ENCODE assay signal across 1 cellular context in the genomic region with DNA sequence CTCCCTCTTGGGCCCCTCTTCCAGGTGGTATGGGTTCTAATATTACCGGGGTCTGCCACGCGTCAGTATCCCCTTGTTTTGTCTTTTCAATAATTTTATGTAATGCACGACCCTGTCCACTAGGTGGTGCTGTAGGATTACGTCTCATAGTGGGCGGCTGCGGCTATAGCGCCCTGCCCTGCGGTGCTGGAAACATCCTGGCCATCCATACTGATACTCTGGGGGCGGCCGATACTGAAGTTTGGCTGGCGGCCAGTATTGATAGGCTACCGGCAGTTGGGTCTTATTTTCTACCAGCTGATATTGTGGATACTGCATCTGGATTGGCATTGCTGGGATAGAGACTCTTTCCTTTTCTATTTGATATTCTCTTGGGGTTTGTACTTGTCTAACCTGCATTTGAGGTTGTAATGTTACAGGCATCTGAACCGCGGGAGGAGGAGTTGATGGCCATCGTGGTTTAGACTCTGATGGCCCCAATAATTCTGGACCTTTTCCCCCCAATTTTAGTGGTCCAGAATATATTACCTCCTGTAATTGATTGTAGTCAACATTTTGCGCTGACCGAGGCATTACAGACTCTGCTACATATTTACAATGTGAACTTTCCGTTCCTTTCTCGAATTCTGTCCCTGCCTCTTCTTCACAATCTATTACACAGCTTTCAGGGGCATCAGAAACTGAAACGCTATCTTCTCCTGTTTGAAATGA.
A peak's percentile ranks its signal among the peaks of the same experiment; 100 is the strongest.
TF ChIP-seq lines count a peak whose summit lies in the region.

No MANE protein-coding gene starts in this region.

TF ChIP-seq in HepG2, 621 proteins besides CTCF, POLR2A, EP300 and RAD21 (continued from another document and continues in another):
- TF ChIP-seq DZIP1 (CRISPR knock-in tag; IDR thresholded peaks at IDR 0.05) (no peak), CENPX (CRISPR knock-in tag; IDR thresholded peaks at IDR 0.05) (no peak), HMGA1 (CRISPR knock-in tag; conservative IDR thresholded peaks at IDR 0.05) (no peak), FLYWCH1 (CRISPR knock-in tag; IDR thresholded peaks at IDR 0.05) (no peak), TBX2 (CRISPR knock-in tag; IDR thresholded peaks at IDR 0.05; ENCODE audit: borderline replicate concordance) (peak; percentile 41; the same call in 1 of the 2 replicates), NCOA5 (CRISPR knock-in tag; IDR thresholded peaks at IDR 0.05) (no peak), AGO1 (IDR thresholded peaks at IDR 0.05; ENCODE audit: low read depth, low read length, poor library complexity, severe bottlenecking) (no peak), GABPA (IDR thresholded peaks at IDR 0.05; ENCODE audit: low read depth, low read length) (no peak), GABPA (CRISPR knock-in tag; IDR thresholded peaks at IDR 0.05; ENCODE audit: low read depth) (no peak), NR2F1 (CRISPR knock-in tag; IDR thresholded peaks at IDR 0.05) (no peak), ZSCAN31 (CRISPR knock-in tag; IDR thresholded peaks at IDR 0.05; ENCODE audit: low read depth) (peak; percentile 67; the same call in 1 of the 2 replicates), MAF1 (CRISPR knock-in tag; IDR thresholded peaks at IDR 0.05; ENCODE audit: borderline replicate concordance) (no peak), BCL3 (CRISPR knock-in tag; IDR thresholded peaks at IDR 0.05) (no peak), ZNF256 (CRISPR knock-in tag; conservative IDR thresholded peaks at IDR 0.05) (no peak), ZNF674 (CRISPR knock-in tag; IDR thresholded peaks at IDR 0.05; ENCODE audit: low read depth) (no peak), ZNF121 (CRISPR knock-in tag; IDR thresholded peaks at IDR 0.05) (no peak), SETDB1 (CRISPR knock-in tag; IDR thresholded peaks at IDR 0.05; ENCODE audit: borderline replicate concordance) (no peak), ZSCAN29 (CRISPR knock-in tag; conservative IDR thresholded peaks at IDR 0.05) (no peak), ZNF737 (CRISPR knock-in tag; IDR thresholded peaks at IDR 0.05; ENCODE audit: borderline replicate concordance) (no peak), ZNF556 (CRISPR knock-in tag; IDR thresholded peaks at IDR 0.05; ENCODE audit: borderline replicate concordance) (no peak), ZNF670 (CRISPR knock-in tag; IDR thresholded peaks at IDR 0.05; ENCODE audit: borderline replicate concordance) (no peak), SIX1 (CRISPR knock-in tag; IDR thresholded peaks at IDR 0.05; ENCODE audit: borderline replicate concordance) (no peak), HMG20A (CRISPR knock-in tag; IDR thresholded peaks at IDR 0.05; ENCODE audit: borderline replicate concordance) (no peak), SOX13 (IDR thresholded peaks at IDR 0.05) (no peak), SOX13 (CRISPR knock-in tag; conservative IDR thresholded peaks at IDR 0.05 in 1 of 2, IDR thresholded peaks at IDR 0.05 in 1 of 2) (no peak; a peak in 1 of 4 replicates), MLXIP (CRISPR knock-in tag; IDR thresholded peaks at IDR 0.05; ENCODE audit: borderline replicate concordance) (no peak), HOXA7 (CRISPR knock-in tag; IDR thresholded peaks at IDR 0.05) (no peak), SALL1 (CRISPR knock-in tag; IDR thresholded peaks at IDR 0.05) (peak; percentile 72)
- TF ChIP-seq, protein P1, sequence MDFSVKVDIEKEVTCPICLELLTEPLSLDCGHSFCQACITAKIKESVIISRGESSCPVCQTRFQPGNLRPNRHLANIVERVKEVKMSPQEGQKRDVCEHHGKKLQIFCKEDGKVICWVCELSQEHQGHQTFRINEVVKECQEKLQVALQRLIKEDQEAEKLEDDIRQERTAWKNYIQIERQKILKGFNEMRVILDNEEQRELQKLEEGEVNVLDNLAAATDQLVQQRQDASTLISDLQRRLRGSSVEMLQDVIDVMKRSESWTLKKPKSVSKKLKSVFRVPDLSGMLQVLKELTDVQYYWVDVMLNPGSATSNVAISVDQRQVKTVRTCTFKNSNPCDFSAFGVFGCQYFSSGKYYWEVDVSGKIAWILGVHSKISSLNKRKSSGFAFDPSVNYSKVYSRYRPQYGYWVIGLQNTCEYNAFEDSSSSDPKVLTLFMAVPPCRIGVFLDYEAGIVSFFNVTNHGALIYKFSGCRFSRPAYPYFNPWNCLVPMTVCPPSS (IDR thresholded peaks at IDR 0.05): no peak
- TF ChIP-seq, protein P2, sequence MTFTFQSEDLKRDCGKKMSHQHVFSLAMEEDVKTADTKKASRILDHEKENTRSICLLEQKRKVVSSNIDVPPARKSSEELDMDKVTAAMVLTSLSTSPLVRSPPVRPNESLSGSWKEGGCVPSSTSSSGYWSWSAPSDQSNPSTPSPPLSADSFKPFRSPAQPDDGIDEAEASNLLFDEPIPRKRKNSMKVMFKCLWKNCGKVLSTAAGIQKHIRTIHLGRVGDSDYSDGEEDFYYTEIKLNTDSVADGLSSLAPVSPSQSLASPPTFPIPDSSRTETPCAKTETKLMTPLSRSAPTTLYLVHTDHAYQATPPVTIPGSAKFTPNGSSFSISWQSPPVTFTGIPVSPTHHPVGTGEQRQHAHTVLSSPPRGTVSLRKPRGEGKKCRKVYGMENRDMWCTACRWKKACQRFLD (CRISPR knock-in tag; IDR thresholded peaks at IDR 0.05; ENCODE audit: borderline replicate concordance): no peak
- TF ChIP-seq, protein P3, sequence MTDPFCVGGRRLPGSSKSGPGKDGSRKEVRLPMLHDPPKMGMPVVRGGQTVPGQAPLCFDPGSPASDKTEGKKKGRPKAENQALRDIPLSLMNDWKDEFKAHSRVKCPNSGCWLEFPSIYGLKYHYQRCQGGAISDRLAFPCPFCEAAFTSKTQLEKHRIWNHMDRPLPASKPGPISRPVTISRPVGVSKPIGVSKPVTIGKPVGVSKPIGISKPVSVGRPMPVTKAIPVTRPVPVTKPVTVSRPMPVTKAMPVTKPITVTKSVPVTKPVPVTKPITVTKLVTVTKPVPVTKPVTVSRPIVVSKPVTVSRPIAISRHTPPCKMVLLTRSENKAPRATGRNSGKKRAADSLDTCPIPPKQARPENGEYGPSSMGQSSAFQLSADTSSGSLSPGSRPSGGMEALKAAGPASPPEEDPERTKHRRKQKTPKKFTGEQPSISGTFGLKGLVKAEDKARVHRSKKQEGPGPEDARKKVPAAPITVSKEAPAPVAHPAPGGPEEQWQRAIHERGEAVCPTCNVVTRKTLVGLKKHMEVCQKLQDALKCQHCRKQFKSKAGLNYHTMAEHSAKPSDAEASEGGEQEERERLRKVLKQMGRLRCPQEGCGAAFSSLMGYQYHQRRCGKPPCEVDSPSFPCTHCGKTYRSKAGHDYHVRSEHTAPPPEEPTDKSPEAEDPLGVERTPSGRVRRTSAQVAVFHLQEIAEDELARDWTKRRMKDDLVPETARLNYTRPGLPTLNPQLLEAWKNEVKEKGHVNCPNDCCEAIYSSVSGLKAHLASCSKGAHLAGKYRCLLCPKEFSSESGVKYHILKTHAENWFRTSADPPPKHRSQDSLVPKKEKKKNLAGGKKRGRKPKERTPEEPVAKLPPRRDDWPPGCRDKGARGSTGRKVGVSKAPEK (CRISPR knock-in tag; IDR thresholded peaks at IDR 0.05; ENCODE audit: borderline replicate concordance): peak; percentile 54; the same call in 1 of the 2 replicates
- TF ChIP-seq, protein P4, sequence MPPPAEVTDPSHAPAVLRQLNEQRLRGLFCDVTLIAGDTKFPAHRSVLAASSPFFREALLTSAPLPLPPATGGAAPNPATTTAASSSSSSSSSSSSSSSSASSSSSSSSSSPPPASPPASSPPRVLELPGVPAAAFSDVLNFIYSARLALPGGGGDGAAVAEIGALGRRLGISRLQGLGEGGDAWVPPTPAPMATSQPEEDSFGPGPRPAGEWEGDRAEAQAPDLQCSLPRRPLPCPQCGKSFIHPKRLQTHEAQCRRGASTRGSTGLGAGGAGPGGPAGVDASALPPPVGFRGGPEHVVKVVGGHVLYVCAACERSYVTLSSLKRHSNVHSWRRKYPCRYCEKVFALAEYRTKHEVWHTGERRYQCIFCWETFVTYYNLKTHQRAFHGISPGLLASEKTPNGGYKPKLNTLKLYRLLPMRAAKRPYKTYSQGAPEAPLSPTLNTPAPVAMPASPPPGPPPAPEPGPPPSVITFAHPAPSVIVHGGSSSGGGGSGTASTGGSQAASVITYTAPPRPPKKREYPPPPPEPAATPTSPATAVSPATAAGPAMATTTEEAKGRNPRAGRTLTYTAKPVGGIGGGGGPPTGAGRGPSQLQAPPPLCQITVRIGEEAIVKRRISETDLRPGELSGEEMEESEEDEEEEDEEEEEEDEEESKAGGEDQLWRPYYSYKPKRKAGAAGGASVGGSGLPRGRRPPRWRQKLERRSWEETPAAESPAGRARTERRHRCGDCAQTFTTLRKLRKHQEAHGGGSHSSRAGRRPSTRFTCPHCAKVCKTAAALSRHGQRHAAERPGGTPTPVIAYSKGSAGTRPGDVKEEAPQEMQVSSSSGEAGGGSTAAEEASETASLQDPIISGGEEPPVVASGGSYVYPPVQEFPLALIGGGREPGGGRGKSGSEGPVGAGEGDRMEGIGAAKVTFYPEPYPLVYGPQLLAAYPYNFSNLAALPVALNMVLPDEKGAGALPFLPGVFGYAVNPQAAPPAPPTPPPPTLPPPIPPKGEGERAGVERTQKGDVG (CRISPR knock-in tag; IDR thresholded peaks at IDR 0.05; ENCODE audit: borderline replicate concordance): no peak
- TF ChIP-seq, protein P5, sequence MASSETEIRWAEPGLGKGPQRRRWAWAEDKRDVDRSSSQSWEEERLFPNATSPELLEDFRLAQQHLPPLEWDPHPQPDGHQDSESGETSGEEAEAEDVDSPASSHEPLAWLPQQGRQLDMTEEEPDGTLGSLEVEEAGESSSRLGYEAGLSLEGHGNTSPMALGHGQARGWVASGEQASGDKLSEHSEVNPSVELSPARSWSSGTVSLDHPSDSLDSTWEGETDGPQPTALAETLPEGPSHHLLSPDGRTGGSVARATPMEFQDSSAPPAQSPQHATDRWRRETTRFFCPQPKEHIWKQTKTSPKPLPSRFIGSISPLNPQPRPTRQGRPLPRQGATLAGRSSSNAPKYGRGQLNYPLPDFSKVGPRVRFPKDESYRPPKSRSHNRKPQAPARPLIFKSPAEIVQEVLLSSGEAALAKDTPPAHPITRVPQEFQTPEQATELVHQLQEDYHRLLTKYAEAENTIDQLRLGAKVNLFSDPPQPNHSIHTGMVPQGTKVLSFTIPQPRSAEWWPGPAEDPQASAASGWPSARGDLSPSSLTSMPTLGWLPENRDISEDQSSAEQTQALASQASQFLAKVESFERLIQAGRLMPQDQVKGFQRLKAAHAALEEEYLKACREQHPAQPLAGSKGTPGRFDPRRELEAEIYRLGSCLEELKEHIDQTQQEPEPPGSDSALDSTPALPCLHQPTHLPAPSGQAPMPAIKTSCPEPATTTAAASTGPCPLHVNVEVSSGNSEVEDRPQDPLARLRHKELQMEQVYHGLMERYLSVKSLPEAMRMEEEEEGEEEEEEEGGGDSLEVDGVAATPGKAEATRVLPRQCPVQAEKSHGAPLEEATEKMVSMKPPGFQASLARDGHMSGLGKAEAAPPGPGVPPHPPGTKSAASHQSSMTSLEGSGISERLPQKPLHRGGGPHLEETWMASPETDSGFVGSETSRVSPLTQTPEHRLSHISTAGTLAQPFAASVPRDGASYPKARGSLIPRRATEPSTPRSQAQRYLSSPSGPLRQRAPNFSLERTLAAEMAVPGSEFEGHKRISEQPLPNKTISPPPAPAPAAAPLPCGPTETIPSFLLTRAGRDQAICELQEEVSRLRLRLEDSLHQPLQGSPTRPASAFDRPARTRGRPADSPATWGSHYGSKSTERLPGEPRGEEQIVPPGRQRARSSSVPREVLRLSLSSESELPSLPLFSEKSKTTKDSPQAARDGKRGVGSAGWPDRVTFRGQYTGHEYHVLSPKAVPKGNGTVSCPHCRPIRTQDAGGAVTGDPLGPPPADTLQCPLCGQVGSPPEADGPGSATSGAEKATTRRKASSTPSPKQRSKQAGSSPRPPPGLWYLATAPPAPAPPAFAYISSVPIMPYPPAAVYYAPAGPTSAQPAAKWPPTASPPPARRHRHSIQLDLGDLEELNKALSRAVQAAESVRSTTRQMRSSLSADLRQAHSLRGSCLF (CRISPR knock-in tag; IDR thresholded peaks at IDR 0.05; ENCODE audit: borderline replicate concordance): no peak
